9 cellular contexts compared by ENCODE assay signal in genomic region chr20:22586645-22587310, GRCh38. TPM values are rescaled to one million over a fixed set of nuclear protein-coding genes. Genes with fewer than 3 reads are reported as not detected.
DNase-seq lines count a peak whose midpoint lies in the region; ATAC-seq and TF ChIP-seq lines count a peak whose summit lies in the region.
"Had no signal": no experiment of that assay in that cellular context is flagged by ENCODE, and none has a peak within 500 bp of the region (broad histone marks: within the 10 kb centered on the region; RNA-seq: fewer than 3 reads in every experiment).

No MANE protein-coding gene starts in this region.

- intact Hi-C loops in Right ventricle myocardium inferior (cut with DNase I): no loop called here

- no peak overlapping the region for H3K4me3 ChIP-seq in cardiac muscle cell
- H3K4me3 ChIP-seq in WERI-Rb-1 (ENCODE audit: low read depth, low read length): no peak overlapping the region

- H3K27me3 Mint-ChIP-seq in naive thymus-derived CD8-positive, alpha-beta T cell: peaks cover 25 to 62% (median 46%) of the 10 kb centered on the region in 5 donors

- H3K27me3 ChIP-seq in cardiac muscle cell (peaks cover 100% of the 10 kb centered on the region), WERI-Rb-1 (ENCODE audit: insufficient read depth, low read depth, severe bottlenecking) (peaks cover 74% of the 10 kb centered on the region)

- H3K27ac Mint-ChIP-seq in naive thymus-derived CD8-positive, alpha-beta T cell: no peak overlapping the region

- ATAC-seq in Right ventricle myocardium inferior: no peak
- ATAC-seq in GM21717 (IDR thresholded peaks at IDR 0.05; ENCODE audit: unreplicated experiment): no peak
- ATAC-seq in naive thymus-derived CD8-positive, alpha-beta T cell: no peak
- no peak for ATAC-seq in HG03520 (IDR thresholded peaks at IDR 0.05; ENCODE audit: unreplicated experiment)

- DNase-seq in cardiac muscle cell (ENCODE audit: low read depth in 1 of 2, low spot score in 1 of 2) (peak; percentile 26 to 61), Right ventricle myocardium inferior (ENCODE audit: missing footprints) (no peak), WERI-Rb-1 (peak; percentile 12), islet precursor cell (peak; percentile 72), DMS114 treated with DMSO at 0.1 percent for 48 hours (lab: John Stamatoyannopoulos, UW; ENCODE audit: unreplicated experiment) (no peak)
- no peak for DNase-seq in naive thymus-derived CD8-positive, alpha-beta T cell

- peaks cover 0 to 3% (median under 1%) of the 10 kb centered on the region in 4 donors for H3K4me1 Mint-ChIP-seq in naive thymus-derived CD8-positive, alpha-beta T cell

- POLR2A ChIA-PET in naive thymus-derived CD8-positive, alpha-beta T cell (lab: Charles Lee): no interaction called here

- H3K9me3 ChIP-seq in cardiac muscle cell (ENCODE audit: low read depth) (no peaks in the 10 kb centered on the region), WERI-Rb-1 (ENCODE audit: severe bottlenecking) (peaks cover 8% of the 10 kb centered on the region)

- H3K4me3 Mint-ChIP-seq in naive thymus-derived CD8-positive, alpha-beta T cell: no peak overlapping the region

- H3K36me3 Mint-ChIP-seq in naive thymus-derived CD8-positive, alpha-beta T cell: peaks cover 0 to 8% (median 5%) of the 10 kb centered on the region in 3 donors

- H3K27ac ChIP-seq in cardiac muscle cell (no peak overlapping the region), WERI-Rb-1 (no peak overlapping the region)

- H3K9me3 Mint-ChIP-seq in naive thymus-derived CD8-positive, alpha-beta T cell: peaks cover 0 to 14% (median 0%) of the 10 kb centered on the region in 9 donors

- H3K36me3 ChIP-seq in cardiac muscle cell (no peaks in the 10 kb centered on the region), WERI-Rb-1 (no peaks in the 10 kb centered on the region)

- TF ChIP-seq CTCF in cardiac muscle cell (IDR thresholded peaks at IDR 0.05; ENCODE audit: low read depth, low read length) (peak; percentile 76), WERI-Rb-1 (IDR thresholded peaks at IDR 0.05; ENCODE audit: low read depth, low read length) (peak; percentile 63)

- no peaks in the 10 kb centered on the region for H3K4me1 ChIP-seq in cardiac muscle cell (ENCODE audit: low read depth)

RNA-seq across cellular contexts. Expression of gene FOXA2, which starts 2.4 kb away (rescaled TPM):
- total RNA-seq in cardiac muscle cell: 0.24 TPM in 1 of 2 replicates, not detected in the other
- not detected in 2 replicates for polyA plus RNA-seq in cardiac muscle cell
- total RNA-seq in Right ventricle myocardium inferior: not detected
- total RNA-seq in naive thymus-derived CD8-positive, alpha-beta T cell: not detected
- polyA plus RNA-seq in naive thymus-derived CD8-positive, alpha-beta T cell: not detected
- total RNA-seq: fibroblast of lung had no signal
- polyA plus RNA-seq: fibroblast of lung had no signal

Comparison
In these comparisons a context has a peak if more than half of its experiments do, and no peak if none do; other contexts are left out.
1. DNase-seq: peak in cardiac muscle cell (2 of 2), WERI-Rb-1 (single experiment) and islet precursor cell (single experiment); none in Right ventricle myocardium inferior (single experiment), naive thymus-derived CD8-positive, alpha-beta T cell (0 of 10) and DMS114 treated with DMSO at 0.1 percent for 48 hours (single experiment).